Comparison of ENCODE assay signal across 8 cellular contexts in the genomic region with DNA sequence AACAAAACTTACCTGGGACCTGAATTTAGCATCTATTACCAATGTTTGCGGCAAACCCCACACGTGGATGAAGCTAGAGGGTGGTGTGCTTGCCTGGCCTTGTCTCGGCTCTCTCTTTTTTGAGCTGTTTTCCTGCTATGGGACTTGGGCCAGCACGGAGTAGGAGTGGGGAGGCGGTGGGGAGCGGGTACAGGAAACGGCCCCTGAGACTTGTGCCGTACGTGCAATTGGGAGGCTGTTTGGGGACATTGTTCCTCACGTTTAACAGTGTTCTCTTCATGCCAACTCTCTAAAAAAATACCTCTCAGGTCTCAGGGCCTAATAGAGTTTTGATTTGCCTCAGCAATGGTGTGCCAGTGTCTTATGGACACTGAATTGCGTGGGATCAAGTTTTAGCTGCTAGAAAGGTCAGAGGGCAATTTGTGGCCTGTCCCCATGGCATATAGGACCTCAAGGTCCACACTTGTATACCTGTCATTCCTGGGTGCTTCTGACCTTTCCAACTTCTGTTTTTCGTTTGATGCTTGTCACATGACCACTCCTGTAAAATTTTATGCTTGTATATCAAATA. TPM values are rescaled to one million over a fixed set of nuclear protein-coding genes. Genes with fewer than 3 reads are reported as not detected.
A peak's percentile ranks its signal among the peaks of the same experiment; 100 is the strongest.
DNase-seq lines count a peak whose midpoint lies in the region; ATAC-seq, FAIRE-seq and TF ChIP-seq lines count a peak whose summit lies in the region.

No MANE protein-coding gene starts in this region.

- H3K4me1 ChIP-seq in astrocyte (ENCODE audit: insufficient read depth, low read length) (peaks cover 12% of the 10 kb centered on the region), psoas muscle (peaks cover 4% of the 10 kb centered on the region), mesenchymal stem cell (ENCODE audit: control insufficient read depth, insufficient read depth, low read depth, low read length) (peaks cover 9% of the 10 kb centered on the region)

- H3K9me3 Mint-ChIP-seq in astrocyte (ENCODE audit: unreplicated experiment), result peaks cover 3% of the 10 kb centered on the region

- H3K4me1 Mint-ChIP-seq in astrocyte (ENCODE audit: low read depth, unreplicated experiment), result peaks cover 17% of the 10 kb centered on the region

- H4K20me1 ChIP-seq in astrocyte (ENCODE audit: insufficient read depth, low read length), result peaks cover 3% of the 10 kb centered on the region

- no peak for FAIRE-seq in astrocyte (lab: Jason Lieb, UNC)

- peaks cover 4% of the 10 kb centered on the region for H3K36me3 Mint-ChIP-seq in astrocyte (ENCODE audit: low read depth, unreplicated experiment)

- peaks cover 17% of the 10 kb centered on the region for H3K27me3 Mint-ChIP-seq in astrocyte (ENCODE audit: low read depth, unreplicated experiment)

- DNase-seq in stimulated activated naive CD4-positive, alpha-beta T cell (lab: John Stamatoyannopoulos, UW), result peak in 4 of 6 experiments; percentile 20 to 51 (median 44)
- no peak for DNase-seq in stimulated activated naive CD4-positive, alpha-beta T cell treated with Interleukin-2 at 50 U/mL for 16 hours (lab: John Stamatoyannopoulos, UW)
- DNase-seq in astrocyte (ENCODE audit: low read depth) (no peak), left cardiac atrium (no peak), inferior parietal cortex (ENCODE audit: extremely low spot score) (no peak), psoas muscle (no peak), mesenchymal stem cell (no peak)

- H3K36me3 ChIP-seq in astrocyte (ENCODE audit: insufficient read depth, low read length), result no peaks in the 10 kb centered on the region
- no peaks in the 10 kb centered on the region for H3K36me3 ChIP-seq in psoas muscle (ENCODE audit: insufficient read depth in 1 of 2, low read depth in 1 of 2)
- H3K36me3 ChIP-seq in mesenchymal stem cell (ENCODE audit: control insufficient read depth in 1 of 2, insufficient read depth in 2 of 2, low read depth in 1 of 2, low read length in 2 of 2), result no peaks in the 10 kb centered on the region

- H3K79me2 ChIP-seq in astrocyte (ENCODE audit: insufficient read depth, low read length), result no peaks in the 10 kb centered on the region

- H4K8ac ChIP-seq in mesenchymal stem cell (ENCODE audit: low read length), result no peak overlapping the region

- H3K9ac ChIP-seq in astrocyte (ENCODE audit: low read length) (no peak overlapping the region), mesenchymal stem cell (ENCODE audit: low read length) (no peak overlapping the region)

- H3K9me3 ChIP-seq in astrocyte (ENCODE audit: insufficient read depth, low read depth, low read length), result no peaks in the 10 kb centered on the region
- no peaks in the 10 kb centered on the region for H3K9me3 ChIP-seq in psoas muscle
- H3K9me3 ChIP-seq in mesenchymal stem cell (ENCODE audit: control insufficient read depth, low read length), result no peaks in the 10 kb centered on the region

- intact Hi-C loops in left cardiac atrium (cut with DNase I) (no loop called here), psoas muscle (cut with DNase I) (no loop called here)

- no peak overlapping the region for H3K27ac ChIP-seq in astrocyte (ENCODE audit: low read depth, low read length)
- no peak overlapping the region for H3K27ac ChIP-seq in psoas muscle
- H3K27ac ChIP-seq in mesenchymal stem cell (ENCODE audit: low read length, poor library complexity, severe bottlenecking), result no peak overlapping the region

- H2BK120ac ChIP-seq in mesenchymal stem cell (ENCODE audit: low read depth, low read length), result no peak overlapping the region

- 66 to 73% (median 70%) methylated on average over 12 of the region's 12 CpGs for WGBS in psoas muscle, 3 donors
- 79% methylated on average over 6 of the region's 12 CpGs for WGBS in mesenchymal stem cell

- H2AFZ ChIP-seq in astrocyte (ENCODE audit: low read depth, low read length) (no peak overlapping the region), mesenchymal stem cell (ENCODE audit: low read depth, low read length) (no peak overlapping the region)

- H4K91ac ChIP-seq in mesenchymal stem cell (ENCODE audit: low read length), result no peak overlapping the region

- no peak overlapping the region for H3K4me3 Mint-ChIP-seq in astrocyte (ENCODE audit: unreplicated experiment)

- H3K4me2 ChIP-seq in astrocyte (ENCODE audit: low read length) (peak overlapping the region; percentile 37), mesenchymal stem cell (ENCODE audit: low read length, poor library complexity, severe bottlenecking) (no peak overlapping the region)

- no peak overlapping the region for H2BK5ac ChIP-seq in mesenchymal stem cell (ENCODE audit: low read depth, low read length, poor library complexity, severe bottlenecking)

- no peak overlapping the region for H3K27ac Mint-ChIP-seq in astrocyte (ENCODE audit: unreplicated experiment)

- H3K4ac ChIP-seq in mesenchymal stem cell (ENCODE audit: low read depth in 1 of 2, low read length in 2 of 2), result no peak overlapping the region

- TF ChIP-seq CTCF in astrocyte (IDR thresholded peaks at IDR 0.05; ENCODE audit: insufficient read depth, low read depth, low read length) (no peak), psoas muscle (IDR thresholded peaks at IDR 0.05) (no peak)

- H3K27me3 ChIP-seq in astrocyte (ENCODE audit: insufficient read depth, low read length) (peaks cover 7% of the 10 kb centered on the region), psoas muscle (ENCODE audit: insufficient read depth in 3 of 3, low read length in 2 of 3) (no peaks in the 10 kb centered on the region), mesenchymal stem cell (ENCODE audit: control insufficient read depth in 1 of 2, insufficient read depth in 1 of 2, low read length in 2 of 2) (peaks cover 0 to 41% of the 10 kb centered on the region in 2 experiments)

- ATAC-seq in HG03139 (IDR thresholded peaks at IDR 0.05; ENCODE audit: unreplicated experiment), result peak; percentile 22
- ATAC-seq in left cardiac atrium, result no peak
- ATAC-seq in psoas muscle, result no peak

- no peak overlapping the region for H2AK5ac ChIP-seq in mesenchymal stem cell (ENCODE audit: low read length, severe bottlenecking)

- no peaks in the 10 kb centered on the region for H3K79me1 ChIP-seq in mesenchymal stem cell (replicated peaks; ENCODE audit: low read length, poor library complexity, severe bottlenecking)

- H3K14ac ChIP-seq in mesenchymal stem cell (ENCODE audit: low read length in 2 of 2), result no peak overlapping the region

- no peak overlapping the region for H3K23ac ChIP-seq in mesenchymal stem cell (ENCODE audit: low read length in 2 of 2)

- H3K4me3 ChIP-seq in astrocyte (ENCODE audit: insufficient read depth, low read depth, low read length), result no peak overlapping the region
- no peak overlapping the region for H3K4me3 ChIP-seq in psoas muscle
- H3K4me3 ChIP-seq in mesenchymal stem cell (ENCODE audit: insufficient read depth in 1 of 2, low read depth in 1 of 2, low read length in 2 of 2), result no peak overlapping the region

- no peak overlapping the region for H3K18ac ChIP-seq in mesenchymal stem cell (ENCODE audit: low read depth in 1 of 2, low read length in 2 of 2)

- no peak overlapping the region for H2BK12ac ChIP-seq in mesenchymal stem cell (ENCODE audit: low read length in 2 of 2)

- H2BK15ac ChIP-seq in mesenchymal stem cell (ENCODE audit: low read depth, poor library complexity, severe bottlenecking), result no peak overlapping the region

RNA-seq across cellular contexts. Expression of a gene that starts 15.3 kb away (rescaled TPM):
- total RNA-seq in astrocyte (18.0 and 19.5 TPM in 2 replicates), left cardiac atrium (10 to 100 TPM; 16.8 to 18.5 TPM), psoas muscle (10 to 100 TPM in 2 of 4 donors, 1 to 10 TPM in 2; 6.8 to 14.8 (median 9.8) TPM)
- 10 to 100 TPM in 2 of 3 donors, 1 to 10 TPM in 1; 8.2 to 12.3 (median 12.2) TPM for polyA plus RNA-seq in psoas muscle
- 16.7 TPM for polyA plus RNA-seq in mesenchymal stem cell (2013, experiment 1 of 2)
- polyA plus RNA-seq in mesenchymal stem cell (2013, experiment 2 of 2), result 15.1 TPM

RNA-seq across cellular contexts. Expression of a gene that starts 34.3 kb away (rescaled TPM):
- total RNA-seq in astrocyte (4.2 and 4.7 TPM in 2 replicates), left cardiac atrium (1 to 10 TPM; 3.3 to 3.7 TPM), psoas muscle (1 to 10 TPM in 2 of 4 donors, under 1 TPM in 2; 0.73 to 2.0 (median 0.99) TPM)
- 1 to 10 TPM in 1 of 3 donors, under 1 TPM in 2; 0.55 to 1.3 (median 0.95) TPM for polyA plus RNA-seq in psoas muscle
- polyA plus RNA-seq in mesenchymal stem cell (2013, experiment 1 of 2), result 0.65 TPM
- 0.68 TPM for polyA plus RNA-seq in mesenchymal stem cell (2013, experiment 2 of 2)

RNA-seq across cellular contexts. Expression of a gene that starts 49.5 kb away (rescaled TPM):
- 66.2 and 78.1 TPM in 2 replicates for total RNA-seq in astrocyte
- total RNA-seq in left cardiac atrium, result 10 to 100 TPM; 22.5 to 25.9 TPM
- total RNA-seq in psoas muscle, result 10 to 100 TPM in 3 of 4 donors, 1 to 10 TPM in 1; 7.6 to 15.7 (median 15.0) TPM
- 1 to 10 TPM; 6.2 to 8.9 (median 8.9) TPM for polyA plus RNA-seq in psoas muscle
- polyA plus RNA-seq in mesenchymal stem cell (2013, experiment 1 of 2), result 28.5 TPM
- 28.7 TPM for polyA plus RNA-seq in mesenchymal stem cell (2013, experiment 2 of 2)

Comparison
In these comparisons a context has a peak if more than half of its experiments do, and no peak if none do; other contexts are left out.
1. DNase-seq: peak in stimulated activated naive CD4-positive, alpha-beta T cell (4 of 6); none in stimulated activated naive CD4-positive, alpha-beta T cell treated with Interleukin-2 at 50 U/mL for 16 hours (single experiment), astrocyte (single experiment), left cardiac atrium (single experiment), inferior parietal cortex (single experiment), psoas muscle (0 of 2) and mesenchymal stem cell (single experiment).